Comparison of ENCODE assay signal across 10 cellular contexts in the genomic region with DNA sequence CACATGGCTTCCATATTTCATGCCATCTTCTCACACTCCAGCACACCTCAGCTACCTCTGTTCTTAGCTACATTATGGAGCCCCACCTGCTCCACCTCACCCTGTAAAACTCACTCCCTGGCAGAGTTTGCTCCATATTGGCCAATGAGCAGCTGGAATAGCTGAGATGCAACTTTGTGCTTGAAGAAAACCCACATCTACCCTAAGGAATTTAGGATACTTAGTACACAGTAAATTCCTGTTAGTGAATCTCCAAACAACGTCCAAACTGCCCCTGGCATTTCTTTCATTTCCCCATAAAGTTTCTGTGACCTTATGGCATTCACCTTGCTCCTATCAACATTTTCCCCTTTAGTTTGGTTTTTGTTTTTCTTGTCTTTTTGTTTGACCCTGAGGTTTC. TPM values are rescaled to one million over a fixed set of nuclear protein-coding genes. Genes with fewer than 3 reads are reported as not detected.
A peak's percentile ranks its signal among the peaks of the same experiment; 100 is the strongest.
DNase-seq lines count a peak whose midpoint lies in the region; ATAC-seq, FAIRE-seq and TF ChIP-seq lines count a peak whose summit lies in the region.
"Had no signal": no experiment of that assay in that cellular context is flagged by ENCODE, and none has a peak within 500 bp of the region (broad histone marks: within the 10 kb centered on the region; RNA-seq: fewer than 3 reads in every experiment).

No MANE protein-coding gene starts in this region.

- intact Hi-C loops in adrenal gland (cut with DNase I), result no loop called here

- H3K4me1 ChIP-seq in GM23248 (ENCODE audit: insufficient read depth) (peaks cover 28% of the 10 kb centered on the region), skeletal muscle tissue (ENCODE audit: control insufficient read depth in 3 of 3, insufficient read depth in 3 of 3, low read length in 3 of 3) (peaks cover 28 to 38% (median 33%) of the 10 kb centered on the region in 3 donors), adrenal gland (replicated peaks in 1 of 2) (peaks cover 14 to 34% of the 10 kb centered on the region in 2 donors)

- no peaks in the 10 kb centered on the region for H3K9me2 ChIP-seq in GM23248 (ENCODE audit: insufficient read depth)

- H3K27ac ChIP-seq in GM23248 (peak overlapping the region; percentile 91), skeletal muscle tissue (ENCODE audit: low read depth, low read length) (peak overlapping the region; percentile 44), adrenal gland (peak overlapping the region in 2 of 5 donors; percentile 41 to 42)

- WGBS in GM23248 (ENCODE audit: low coverage in 1 of 2, low lambda C conversion rate in 2 of 2, missing lambda C conversion rate in 2 of 2), 2 experiments, result 23 to 48% methylated on average over 1 of the region's 1 CpG
- WGBS in adrenal gland, 4 donors, result 7 to 22% (median 13%) methylated on average over 1 of the region's 1 CpG

- DNase-seq in GM23248 (peak; percentile 69), epithelial cell of esophagus (ENCODE audit: low read depth) (peak; percentile 55), adrenal gland (no peak), GM10266 (ENCODE audit: extremely low spot score) (no peak)
- DNase-seq: cortex of kidney, NCI-H2227 treated with DMSO at 0.1 percent for 48 hours had no signal

- peak; percentile 67 for FAIRE-seq in TTC549 (lab: Jason Lieb, UNC)

- H3K4me3 ChIP-seq in GM23248, result no peak overlapping the region
- no peak overlapping the region for H3K4me3 ChIP-seq in epithelial cell of esophagus (ENCODE audit: low read length)
- no peak overlapping the region for H3K4me3 ChIP-seq in skeletal muscle tissue (ENCODE audit: low read length in 3 of 3)
- H3K4me3 ChIP-seq in adrenal gland, result no peak overlapping the region

- peaks cover 35% of the 10 kb centered on the region for H3K36me3 ChIP-seq in GM23248 (ENCODE audit: low read depth)
- H3K36me3 ChIP-seq in skeletal muscle tissue (ENCODE audit: control insufficient read depth in 3 of 3, insufficient read depth in 3 of 3, low read length in 3 of 3), result peaks cover 38 to 44% (median 39%) of the 10 kb centered on the region in 3 donors
- peaks cover 0 to 34% of the 10 kb centered on the region in 2 donors for H3K36me3 ChIP-seq in adrenal gland (replicated peaks in 1 of 2)

- H3K9me3 ChIP-seq in GM23248 (ENCODE audit: low read depth), result no peaks in the 10 kb centered on the region
- H3K9me3 ChIP-seq in skeletal muscle tissue (ENCODE audit: control insufficient read depth in 3 of 3, low read length in 3 of 3), result no peaks in the 10 kb centered on the region
- no peaks in the 10 kb centered on the region for H3K9me3 ChIP-seq in adrenal gland (replicated peaks in 1 of 3)

- H3F3A ChIP-seq in GM23248 (ENCODE audit: insufficient read depth), result peaks cover 61% of the 10 kb centered on the region

- no peak for TF ChIP-seq CTCF in epithelial cell of esophagus (IDR thresholded peaks at IDR 0.05; ENCODE audit: insufficient read depth, low read depth, low read length, missing control alignments)
- TF ChIP-seq CTCF in adrenal gland (IDR thresholded peaks at IDR 0.05), result no peak
- TF ChIP-seq CTCF in GM10266 (IDR thresholded peaks at IDR 0.05; ENCODE audit: control insufficient read depth, insufficient read depth, low read depth, missing control alignments), result no peak

- no peak for ATAC-seq in GM18505 (IDR thresholded peaks at IDR 0.05; ENCODE audit: unreplicated experiment)

- TF ChIP-seq POLR2A in adrenal gland (IDR thresholded peaks at IDR 0.05) (no peak), GM18505 (IDR thresholded peaks at IDR 0.05; ENCODE audit: borderline replicate concordance, extremely low read depth, insufficient read depth, insufficient read length) (no peak)

- no peak overlapping the region for H2AFZ ChIP-seq in GM23248

- H3K27me3 ChIP-seq in GM23248 (replicated peaks; ENCODE audit: insufficient read depth) (no peaks in the 10 kb centered on the region), skeletal muscle tissue (ENCODE audit: control insufficient read depth in 3 of 3, insufficient read depth in 3 of 3, low read length in 3 of 3) (peaks cover 0 to 3% (median 3%) of the 10 kb centered on the region in 3 donors), adrenal gland (no peaks in the 10 kb centered on the region)

- in situ Hi-C loops in GM23248 (cut with MboI), result no loop called here

- H3K9ac ChIP-seq in GM23248 (peak overlapping the region; percentile 56), skeletal muscle tissue (ENCODE audit: low read depth in 1 of 3, low read length in 3 of 3) (no peak overlapping the region)

- no peaks in the 10 kb centered on the region for H4K20me1 ChIP-seq in GM23248 (ENCODE audit: insufficient read depth)

- H3K79me2 ChIP-seq in GM23248 (ENCODE audit: insufficient read depth), result no peaks in the 10 kb centered on the region

- peak overlapping the region; percentile 63 for H3K4me2 ChIP-seq in GM23248 (ENCODE audit: unreplicated experiment)

RNA-seq across cellular contexts. Expression of gene VWCE, which starts 2.2 kb away (rescaled TPM):
- total RNA-seq in GM23248 (2014; rRNA removed; shearing (Covaris generic)), result 0.76 and 1.1 TPM in 2 replicates
- polyA plus RNA-seq in GM23248 (2016; fragmentation: Nextera tagmentation; extraction: Ambion mirVana) (0.61 and 0.70 TPM in 2 replicates), adrenal gland (1 to 10 TPM in 2 of 3 donors, under 1 TPM in 1; 0.55 to 5.8 (median 3.8) TPM)
- total RNA-seq in skeletal muscle tissue (1.0 TPM), adrenal gland (1 to 10 TPM in 7 of 8 donors, under 1 TPM in 1; 0.69 to 4.4 (median 2.5) TPM)

RNA-seq across cellular contexts. Expression of gene DDB1, which starts 35.6 kb away (rescaled TPM):
- total RNA-seq in GM23248 (2014; rRNA removed; shearing (Covaris generic)), result 229 and 252 TPM in 2 replicates
- polyA plus RNA-seq in GM23248 (2016; fragmentation: Nextera tagmentation; extraction: Ambion mirVana), result 160 and 162 TPM in 2 replicates
- 215 TPM for total RNA-seq in skeletal muscle tissue
- total RNA-seq in adrenal gland, result 100 to 1,000 TPM; 405 to 885 (median 674) TPM
- polyA plus RNA-seq in adrenal gland, result 100 to 1,000 TPM; 165 to 374 (median 308) TPM

RNA-seq across cellular contexts. Expression of gene TKFC, which starts 35.7 kb away (rescaled TPM):
- 44.3 and 44.6 TPM in 2 replicates for total RNA-seq in GM23248 (2014; rRNA removed; shearing (Covaris generic))
- polyA plus RNA-seq in GM23248 (2016; fragmentation: Nextera tagmentation; extraction: Ambion mirVana) (35.3 and 39.8 TPM in 2 replicates), adrenal gland (100 to 1,000 TPM; 135 to 294 (median 198) TPM)
- total RNA-seq in skeletal muscle tissue (6.8 TPM), adrenal gland (100 to 1,000 TPM; 144 to 603 (median 273) TPM)

RNA-seq across cellular contexts. Expression of gene PGA5, which starts 56.4 kb away (rescaled TPM):
- not detected in 2 replicates for total RNA-seq in GM23248 (2014; rRNA removed; shearing (Covaris generic))
- polyA plus RNA-seq in GM23248 (2016; fragmentation: Nextera tagmentation; extraction: Ambion mirVana) (not detected in 2 replicates), adrenal gland (under 1 TPM in 2 of 3 donors, not detected in 1; 0.32 to 0.71 TPM)
- total RNA-seq in skeletal muscle tissue (not detected), adrenal gland (1 to 10 TPM in 1 of 8 donors, under 1 TPM in 4, not detected in 3; 0.58 to 1.1 (median 0.75) TPM)
- polyA plus RNA-seq: neural cell had no signal

Comparison
In these comparisons a context has a peak if more than half of its experiments do, and no peak if none do; other contexts are left out.
1. DNase-seq: peak in GM23248 (single experiment) and epithelial cell of esophagus (single experiment); none in adrenal gland (0 of 7) and GM10266 (single experiment).